Comparison of ENCODE assay signal across 9 cellular contexts in the genomic region with DNA sequence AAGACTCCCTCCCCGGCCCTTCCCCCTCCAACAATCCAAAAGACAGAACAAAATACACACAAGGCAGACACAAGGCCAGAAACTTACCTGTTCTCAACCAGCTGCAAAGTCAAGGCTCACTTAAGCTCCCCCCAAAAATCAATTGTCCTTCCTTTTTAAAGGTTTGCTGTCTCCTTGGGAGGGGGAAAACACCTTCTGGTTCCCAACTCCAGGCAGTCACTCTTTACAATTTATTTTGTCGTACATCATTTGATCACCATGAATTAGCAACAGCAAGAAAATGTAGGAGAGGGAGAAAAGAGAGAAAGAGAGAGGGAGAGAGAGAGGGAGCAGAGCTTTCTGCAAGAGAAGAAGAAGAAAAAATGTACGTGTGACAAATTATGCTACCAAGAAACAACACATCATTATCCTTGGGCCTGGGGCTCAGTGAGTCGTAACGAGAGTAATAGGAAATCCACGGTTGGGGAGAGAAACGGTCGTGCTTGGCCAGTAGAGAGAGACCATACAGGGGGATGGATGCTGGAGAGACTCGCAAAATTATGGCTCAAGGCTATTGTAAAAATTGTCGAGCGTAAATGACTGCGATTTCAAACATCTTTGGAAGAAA. TPM values are rescaled to one million over a fixed set of nuclear protein-coding genes. Genes with fewer than 3 reads are reported as not detected.
DNase-seq lines count a peak whose midpoint lies in the region; ATAC-seq and TF ChIP-seq lines count a peak whose summit lies in the region.
"Had no signal": no experiment of that assay in that cellular context is flagged by ENCODE, and none has a peak within 500 bp of the region (broad histone marks: within the 10 kb centered on the region; RNA-seq: fewer than 3 reads in every experiment).

A gene with protein sequence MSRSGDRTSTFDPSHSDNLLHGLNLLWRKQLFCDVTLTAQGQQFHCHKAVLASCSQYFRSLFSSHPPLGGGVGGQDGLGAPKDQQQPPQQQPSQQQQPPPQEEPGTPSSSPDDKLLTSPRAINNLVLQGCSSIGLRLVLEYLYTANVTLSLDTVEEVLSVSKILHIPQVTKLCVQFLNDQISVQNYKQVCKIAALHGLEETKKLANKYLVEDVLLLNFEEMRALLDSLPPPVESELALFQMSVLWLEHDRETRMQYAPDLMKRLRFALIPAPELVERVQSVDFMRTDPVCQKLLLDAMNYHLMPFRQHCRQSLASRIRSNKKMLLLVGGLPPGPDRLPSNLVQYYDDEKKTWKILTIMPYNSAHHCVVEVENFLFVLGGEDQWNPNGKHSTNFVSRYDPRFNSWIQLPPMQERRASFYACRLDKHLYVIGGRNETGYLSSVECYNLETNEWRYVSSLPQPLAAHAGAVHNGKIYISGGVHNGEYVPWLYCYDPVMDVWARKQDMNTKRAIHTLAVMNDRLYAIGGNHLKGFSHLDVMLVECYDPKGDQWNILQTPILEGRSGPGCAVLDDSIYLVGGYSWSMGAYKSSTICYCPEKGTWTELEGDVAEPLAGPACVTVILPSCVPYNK (minus strand): TSS at position 444 of the 607 bp plus-strand sequence. CDS start 2,432 bp downstream, outside the sequence.

- no peak within 1 kb of the TSS for H3K27ac Mint-ChIP-seq in GM23338
- H3K27ac Mint-ChIP-seq in neural progenitor cell: peak within 1 kb of the TSS; percentile 96
- no peak within 1 kb of the TSS for H3K27ac Mint-ChIP-seq in effector memory CD8-positive, alpha-beta T cell

- H3K36me3 Mint-ChIP-seq in GM23338 (ENCODE audit: low read depth) (no peaks in the 10 kb centered on the region), neural progenitor cell (peaks cover 2% of the 10 kb centered on the region)
- no peaks in the 10 kb centered on the region for H3K36me3 Mint-ChIP-seq in effector memory CD8-positive, alpha-beta T cell (ENCODE audit: insufficient read depth)

- DNase-seq in A673 (ENCODE audit: low spot score): no peak
- DNase-seq in GM23338 (ENCODE audit: low spot score): no peak
- no peak for DNase-seq in choroid plexus epithelial cell (ENCODE audit: low read depth)
- DNase-seq in neural progenitor cell (ENCODE audit: low spot score): peak; percentile 13
- no peak for DNase-seq in activated CD8-positive, alpha-beta memory T cell treated with anti-CD3 and anti-CD28 coated beads for 24 hours
- DNase-seq in foreskin fibroblast: no peak
- DNase-seq in GM23248: no peak
- DNase-seq in effector memory CD8-positive, alpha-beta T cell: no peak
- DNase-seq: DND-41 had no signal

- H3K9me2 ChIP-seq in GM23338 (ENCODE audit: insufficient read depth) (no peaks in the 10 kb centered on the region), GM23248 (ENCODE audit: insufficient read depth) (no peaks in the 10 kb centered on the region)

- H3K4me2 ChIP-seq in GM23338: peak within 1 kb of the TSS; percentile 99
- H3K4me2 ChIP-seq in neural progenitor cell: peak within 1 kb of the TSS; percentile 96
- H3K4me2 ChIP-seq in GM23248 (ENCODE audit: unreplicated experiment): no peak within 1 kb of the TSS

- H3K4me1 ChIP-seq in A673 (ENCODE audit: insufficient read depth, low read length, poor library complexity, severe bottlenecking): no peaks in the 10 kb centered on the region
- H3K4me1 ChIP-seq in GM23338 (ENCODE audit: insufficient read depth): peaks cover 46% of the 10 kb centered on the region
- peaks cover 27% of the 10 kb centered on the region for H3K4me1 ChIP-seq in neural progenitor cell
- no peaks in the 10 kb centered on the region for H3K4me1 ChIP-seq in GM23248 (ENCODE audit: insufficient read depth)

- peak within 1 kb of the TSS; percentile 92 for H3K4me3 Mint-ChIP-seq in GM23338
- peak within 1 kb of the TSS; percentile 95 for H3K4me3 Mint-ChIP-seq in neural progenitor cell
- peak within 1 kb of the TSS in 1 of 2 donors; percentile 29 for H3K4me3 Mint-ChIP-seq in effector memory CD8-positive, alpha-beta T cell

- H3K4me3 ChIP-seq in A673 (ENCODE audit: low read depth, low read length, poor library complexity, severe bottlenecking): peak within 1 kb of the TSS; percentile 44
- H3K4me3 ChIP-seq in GM23338: peak within 1 kb of the TSS; percentile 88
- H3K4me3 ChIP-seq in choroid plexus epithelial cell (ENCODE audit: low read depth, low read length): peak within 1 kb of the TSS; percentile 37
- H3K4me3 ChIP-seq in neural progenitor cell: peak within 1 kb of the TSS; percentile 65
- no peak within 1 kb of the TSS for H3K4me3 ChIP-seq in foreskin fibroblast (ENCODE audit: low read depth in 1 of 2, low read length in 2 of 2)
- H3K4me3 ChIP-seq in GM23248: no peak within 1 kb of the TSS

- POLR2A ChIA-PET in A673 (lab: Charles Lee; ENCODE audit: low non-redundant PET): no interaction called here

- H3K9me3 ChIP-seq in A673 (ENCODE audit: low read depth, low read length, poor library complexity, severe bottlenecking) (no peaks in the 10 kb centered on the region), neural progenitor cell (ENCODE audit: low read depth) (no peaks in the 10 kb centered on the region), GM23248 (ENCODE audit: low read depth) (no peaks in the 10 kb centered on the region)

- peaks cover 45% of the 10 kb centered on the region for H3K27me3 Mint-ChIP-seq in GM23338 (ENCODE audit: insufficient read depth, low read depth, poor library complexity)
- H3K27me3 Mint-ChIP-seq in neural progenitor cell (ENCODE audit: insufficient read depth, low read depth): peaks cover 5% of the 10 kb centered on the region
- H3K27me3 Mint-ChIP-seq in effector memory CD8-positive, alpha-beta T cell: peaks cover 42 to 52% of the 10 kb centered on the region in 2 donors

- no TSS peak for BruUV-seq in A673 (replicated peaks; lab: Mats Ljungman, UMichigan)

- intact Hi-C loops in A673 (cut with micrococcal nuclease; ENCODE audit: unreplicated experiment): no loop called here

- in situ Hi-C loops in GM23248 (cut with MboI): no loop called here

- CTCF ChIA-PET in A673 (lab: Charles Lee): no interaction called here

- H3K9me3 Mint-ChIP-seq in GM23338: no peaks in the 10 kb centered on the region; the same call in 2 of the 3 replicates
- peaks cover 4% of the 10 kb centered on the region for H3K9me3 Mint-ChIP-seq in neural progenitor cell
- H3K9me3 Mint-ChIP-seq in effector memory CD8-positive, alpha-beta T cell: no peaks in the 10 kb centered on the region

- peaks cover 28% of the 10 kb centered on the region for H3K27me3 ChIP-seq in A673 (replicated peaks; ENCODE audit: insufficient read depth, low read depth, low read length, poor library complexity)
- peaks cover 71% of the 10 kb centered on the region for H3K27me3 ChIP-seq in GM23338 (ENCODE audit: insufficient read depth)
- H3K27me3 ChIP-seq in neural progenitor cell: peaks cover 72% of the 10 kb centered on the region
- H3K27me3 ChIP-seq in GM23248 (replicated peaks; ENCODE audit: insufficient read depth): peaks cover 33% of the 10 kb centered on the region

- WGBS in GM23248 (ENCODE audit: low coverage in 1 of 2, low lambda C conversion rate in 2 of 2, missing lambda C conversion rate in 2 of 2), 2 experiments: 10 to 11% methylated on average over 11 to 12 of the region's 12 CpGs

- H3K36me3 ChIP-seq in A673 (ENCODE audit: insufficient read depth, low read length, poor library complexity, severe bottlenecking) (no peaks in the 10 kb centered on the region), GM23338 (ENCODE audit: insufficient read depth) (no peaks in the 10 kb centered on the region), neural progenitor cell (no peaks in the 10 kb centered on the region), GM23248 (ENCODE audit: low read depth) (no peaks in the 10 kb centered on the region)

- H3K9ac ChIP-seq in neural progenitor cell (no peak within 1 kb of the TSS), GM23248 (no peak within 1 kb of the TSS)

- H3F3A ChIP-seq in GM23338 (replicated peaks; ENCODE audit: low read depth): peaks cover 9% of the 10 kb centered on the region; the same call in 1 of the 2 replicates
- H3F3A ChIP-seq in neural progenitor cell (ENCODE audit: low read depth): peaks cover 17% of the 10 kb centered on the region
- no peaks in the 10 kb centered on the region for H3F3A ChIP-seq in GM23248 (ENCODE audit: insufficient read depth)

- H2AFZ ChIP-seq in GM23338 (peak within 1 kb of the TSS; percentile 63; the same call in 1 of the 2 replicates), neural progenitor cell (replicated peaks) (peak within 1 kb of the TSS; percentile 38), GM23248 (no peak within 1 kb of the TSS)

- no peak for TF ChIP-seq CTCF in A673 (conservative IDR thresholded peaks at IDR 0.05; ENCODE audit: low read depth, low read length)
- no peak for TF ChIP-seq CTCF in GM23338 (conservative IDR thresholded peaks at IDR 0.05; ENCODE audit: low read depth in 2 of 2)
- TF ChIP-seq CTCF in choroid plexus epithelial cell (conservative IDR thresholded peaks at IDR 0.05; ENCODE audit: low read depth, low read length): no peak
- TF ChIP-seq CTCF in neural progenitor cell (IDR thresholded peaks at IDR 0.05): no peak
- no peak for TF ChIP-seq CTCF in foreskin fibroblast (IDR thresholded peaks at IDR 0.05; ENCODE audit: low read depth, low read length)

- no peak within 1 kb of the TSS for H3K27ac ChIP-seq in A673 (ENCODE audit: low read depth, low read length, poor library complexity, severe bottlenecking)
- no peak within 1 kb of the TSS for H3K27ac ChIP-seq in GM23338 (ENCODE audit: low read depth)
- H3K27ac ChIP-seq in neural progenitor cell: no peak within 1 kb of the TSS
- H3K27ac ChIP-seq in GM23248: no peak within 1 kb of the TSS

- H3K4me1 Mint-ChIP-seq in GM23338 (peaks cover 47% of the 10 kb centered on the region), neural progenitor cell (peaks cover 68% of the 10 kb centered on the region)
- H3K4me1 Mint-ChIP-seq in effector memory CD8-positive, alpha-beta T cell (ENCODE audit: low read depth in 2 of 2): no peaks in the 10 kb centered on the region

- H4K20me1 ChIP-seq in GM23338 (replicated peaks; ENCODE audit: insufficient read depth) (no peaks in the 10 kb centered on the region), neural progenitor cell (ENCODE audit: low read depth) (peaks cover 3% of the 10 kb centered on the region), GM23248 (ENCODE audit: insufficient read depth) (no peaks in the 10 kb centered on the region)

- ATAC-seq in GM23338: no peak
- no peak for ATAC-seq in effector memory CD8-positive, alpha-beta T cell (replicated peaks)

- H3K79me2 ChIP-seq in GM23338 (replicated peaks; ENCODE audit: insufficient read depth) (no peaks in the 10 kb centered on the region), neural progenitor cell (ENCODE audit: low read depth) (no peaks in the 10 kb centered on the region), GM23248 (ENCODE audit: insufficient read depth) (no peaks in the 10 kb centered on the region)

TF ChIP-seq in GM23338, 12 proteins besides CTCF, POLR2A, EP300 and RAD21 (continues in another document):
- TF ChIP-seq NANOG (IDR thresholded peaks at IDR 0.05; ENCODE audit: borderline replicate concordance): no peak
- TF ChIP-seq ZNF114 (CRISPR knock-in tag; IDR thresholded peaks at IDR 0.05): no peak

RNA-seq across cellular contexts. Expression of the gene that starts here (rescaled TPM):
- total RNA-seq in A673 (2021) (1.3 and 2.3 TPM in 2 replicates), neural progenitor cell (ENCODE audit: low replicate concordance) (0.13 TPM in 1 of 2 replicates, not detected in the other)
- 0.78 and 1.9 TPM in 2 replicates for total RNA-seq in GM23338 (2014; rRNA removed; shearing (Covaris generic))
- polyA plus RNA-seq in GM23338 (2016; fragmentation: Nextera tagmentation; extraction: Ambion mirVana) (0.38 and 0.44 TPM in 2 replicates), GM23248 (2016; fragmentation: Nextera tagmentation; extraction: Ambion mirVana) (not detected in 2 replicates)
- total RNA-seq in GM23248 (2014; rRNA removed; shearing (Covaris generic)): not detected in 2 replicates

Comparison
In these comparisons a context has a peak if more than half of its experiments do, and no peak if none do; other contexts are left out.
1. Peak in DNase-seq, H3K4me3 ChIP-seq and H3K4me2 ChIP-seq in neural progenitor cell; RNA of the gene not detected or under 1 TPM.
2. H3K4me3 ChIP-seq: peak in A673 (single experiment), GM23338 (single experiment) and choroid plexus epithelial cell (single experiment); none in foreskin fibroblast (0 of 2) and GM23248 (single experiment).